Comparison of ENCODE assay signal across 16 cellular contexts in genomic region chr4:117577686-117578085, GRCh38.
"Had no signal": no experiment of that assay in that cellular context is flagged by ENCODE, and none has a peak within 500 bp of the region (broad histone marks: within the 10 kb centered on the region; RNA-seq: fewer than 3 reads in every experiment).

No MANE protein-coding gene starts in this region.

- ATAC-seq: activated CD4-positive, CD25-positive, alpha-beta regulatory T cell treated with anti-CD3 and anti-CD28 coated beads, Interleukin-2, amount 50 U/mL, for 24 hours; foreskin keratinocyte; lower lobe of right lung; stimulated activated memory B cell treated with anti-CD40 and anti-IgM and Interleukin-4, amounts not matched to agents 10 μg/mL and 1 μg/mL and 100 μg/mL, for 72 hours had no signal

- H3K27ac ChIP-seq: ascending aorta, foreskin keratinocyte, lower lobe of right lung, parathyroid adenoma, tibial artery, uterus had no signal

- H3K79me2 ChIP-seq: parathyroid adenoma had no signal

- H3K27me3 ChIP-seq: ascending aorta, foreskin keratinocyte, tibial artery, uterus had no signal

- H3K4me1 ChIP-seq: ascending aorta, foreskin keratinocyte, lower lobe of right lung, parathyroid adenoma, tibial artery, uterus had no signal

- DNase-seq: activated CD4-positive, alpha-beta T cell treated with anti-CD3 and anti-CD28 coated beads, Interleukin-2, amount 50 U/mL, for 1 hour; activated CD8-positive, alpha-beta memory T cell treated with anti-CD3 and anti-CD28 coated beads for 24 hours; cortex of kidney; effector CD8-positive, alpha-beta T cell; head of caudate nucleus; lower lobe of right lung; naive B cell; T-helper 1 cell; T1000; tibial artery; uterus had no signal

- H3K36me3 ChIP-seq: ascending aorta, lower lobe of right lung, tibial artery, uterus had no signal

- H3K4me3 ChIP-seq: ascending aorta, lower lobe of right lung, tibial artery, uterus had no signal

- H3K9ac ChIP-seq: parathyroid adenoma had no signal

- H3K9me3 ChIP-seq: ascending aorta, lower lobe of right lung, tibial artery, uterus had no signal

- H2AFZ ChIP-seq: parathyroid adenoma had no signal
